ENCODE assay signal across 20 cellular contexts in genomic region chr18:22964116-22964515, GRCh38.
"Had no signal": no experiment of that assay in that cellular context is flagged by ENCODE, and none has a peak within 500 bp of the region (broad histone marks: within the 10 kb centered on the region; RNA-seq: fewer than 3 reads in every experiment).

No MANE protein-coding gene starts in this region.

- H3K4me3 Mint-ChIP-seq: activated CD8-positive, alpha-beta T cell treated with anti-CD3 and anti-CD28 coated beads, Interleukin-2, amount 10 ng/mL, durations not matched to agents 7 days and 5 days; memory B cell; natural killer cell; type B pancreatic cell had no signal

- H3K27ac Mint-ChIP-seq: activated CD8-positive, alpha-beta T cell treated with anti-CD3 and anti-CD28 coated beads, Interleukin-2, amount 10 ng/mL, durations not matched to agents 7 days and 5 days; memory B cell; natural killer cell; type B pancreatic cell had no signal

- DNase-seq: activated CD4-positive, alpha-beta T cell treated with anti-CD3 and anti-CD28 coated beads for 4 hours; activated CD8-positive, alpha-beta memory T cell treated with anti-CD3 and anti-CD28 coated beads, Interleukin-2, amount 50 U/mL, for 4 hours; activated CD8-positive, alpha-beta T cell treated with anti-CD3 and anti-CD28 coated beads, Interleukin-2, amount 10 ng/mL, durations not matched to agents 7 days and 5 days; activated gamma-delta T cell treated with Interleukin-2 at 50 U/mL for 16 hours; foreskin fibroblast; hippocampal formation; kidney; left ventricle myocardium inferior; natural killer cell; posterior cingulate gyrus; small intestine; stimulated activated CD4-positive, alpha-beta T cell treated with anti-CD3 and anti-CD28 coated beads, Interleukin-4, amount 100 ng/mL, for 24 hours; stimulated activated naive CD4-positive, alpha-beta T cell treated with Interleukin-2 at 50 U/mL for 16 hours had no signal

- H3K27me3 Mint-ChIP-seq: memory B cell, type B pancreatic cell had no signal

- H3K27ac ChIP-seq: cardiac muscle cell, esophagus muscularis mucosa, left ventricle myocardium inferior, right atrium auricular region, suprapubic skin, VCaP had no signal

- H3K4me1 Mint-ChIP-seq: memory B cell, natural killer cell had no signal

- H3K36me3 Mint-ChIP-seq: natural killer cell had no signal

- H3K9me3 ChIP-seq: esophagus muscularis mucosa, left ventricle myocardium inferior, right atrium auricular region, suprapubic skin had no signal

- H3K4me1 ChIP-seq: esophagus muscularis mucosa, left ventricle myocardium inferior, right atrium auricular region, suprapubic skin had no signal

- H3K4me3 ChIP-seq: cardiac muscle cell, esophagus muscularis mucosa, left ventricle myocardium inferior, right atrium auricular region, suprapubic skin had no signal

- H3K9me3 Mint-ChIP-seq: memory B cell, natural killer cell, type B pancreatic cell had no signal

- H3K36me3 ChIP-seq: esophagus muscularis mucosa, left ventricle myocardium inferior, right atrium auricular region, suprapubic skin had no signal

- H3K27me3 ChIP-seq: cardiac muscle cell, esophagus muscularis mucosa, right atrium auricular region, suprapubic skin had no signal
